20 cellular contexts compared by ENCODE assay signal in the genomic region with DNA sequence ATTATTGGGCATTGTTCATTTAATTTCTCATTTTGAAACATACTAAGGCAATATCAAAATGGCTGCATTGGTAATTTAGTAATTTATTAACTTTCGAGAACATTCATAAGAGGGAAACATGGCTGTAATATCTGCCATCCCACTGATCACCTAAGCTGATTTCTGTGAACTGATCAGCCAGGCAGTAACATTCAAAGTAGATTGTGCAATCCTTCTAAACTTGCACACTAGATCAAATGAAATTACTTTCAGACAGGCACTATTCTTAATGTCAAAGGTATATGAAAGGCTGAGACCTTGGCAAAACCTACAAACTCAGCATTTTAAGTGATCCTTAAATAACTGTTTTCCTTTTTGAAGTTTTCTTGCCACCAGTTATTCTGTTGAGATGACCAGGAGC.
DNase-seq lines count a peak whose midpoint lies in the region; ATAC-seq, FAIRE-seq and TF ChIP-seq lines count a peak whose summit lies in the region.
"Had no signal": no experiment of that assay in that cellular context is flagged by ENCODE, and none has a peak within 500 bp of the region (broad histone marks: within the 10 kb centered on the region; RNA-seq: fewer than 3 reads in every experiment).

No MANE protein-coding gene starts in this region.

- H2AK9ac ChIP-seq in IMR-90 (replicated peaks; ENCODE audit: low read depth, low read length, poor library complexity), result no peak overlapping the region

- no peak for TF ChIP-seq RAD21 in HepG2 (CRISPR knock-in tag; IDR thresholded peaks at IDR 0.05)
- TF ChIP-seq RAD21 in IMR-90 (IDR thresholded peaks at IDR 0.05; ENCODE audit: low read length), result no peak
- no peak for TF ChIP-seq RAD21 in K562 (CRISPR knock-in tag; conservative IDR thresholded peaks at IDR 0.05 in 1 of 2, IDR thresholded peaks at IDR 0.05 in 1 of 2)

- no peaks in the 10 kb centered on the region for H3F3A ChIP-seq in PC-3 (ENCODE audit: low read length, unreplicated experiment)

- H3K9me2 ChIP-seq in PC-3 (replicated peaks; ENCODE audit: low read length), result no peaks in the 10 kb centered on the region

- H4K20me1 ChIP-seq in HepG2 (ENCODE audit: insufficient read depth, low read length) (no peaks in the 10 kb centered on the region), IMR-90 (ENCODE audit: insufficient read depth, low read length) (no peaks in the 10 kb centered on the region), K562 (replicated peaks; ENCODE audit: control insufficient read depth, insufficient read depth, low read length) (no peaks in the 10 kb centered on the region), PC-3 (ENCODE audit: low read length) (no peaks in the 10 kb centered on the region)

- H2BK15ac ChIP-seq in IMR-90 (ENCODE audit: low read depth, low read length), result no peak overlapping the region

- H3K4ac ChIP-seq in IMR-90 (ENCODE audit: low read depth, low read length), result no peak overlapping the region

- H3K4me3 ChIP-seq in HepG2 (replicated peaks in 1 of 3; ENCODE audit: insufficient read depth in 1 of 3, low read depth in 2 of 3, low read length in 3 of 3) (no peak overlapping the region), right lobe of liver (no peak overlapping the region), IMR-90 (ENCODE audit: insufficient read depth, low read depth, low read length) (no peak overlapping the region), K562 (no peak overlapping the region), PC-3 (ENCODE audit: low read length) (no peak overlapping the region)
- H3K4me3 ChIP-seq: GM23338 had no signal

- H3K36me3 ChIP-seq in HepG2 (replicated peaks in 1 of 2; ENCODE audit: control insufficient read depth in 1 of 2, insufficient read depth in 2 of 2, low read length in 2 of 2) (no peaks in the 10 kb centered on the region), right lobe of liver (no peaks in the 10 kb centered on the region), IMR-90 (ENCODE audit: control insufficient read depth, insufficient read depth, low read length) (no peaks in the 10 kb centered on the region), K562 (ENCODE audit: control insufficient read depth, insufficient read depth, low read length) (no peaks in the 10 kb centered on the region), PC-3 (ENCODE audit: low read depth, low read length) (no peaks in the 10 kb centered on the region)
- H3K36me3 ChIP-seq: BE2C had no signal

- no peak overlapping the region for H3K56ac ChIP-seq in IMR-90 (ENCODE audit: extremely low read depth, insufficient read depth, low read length)

- no peak overlapping the region for H3K14ac ChIP-seq in IMR-90 (replicated peaks; ENCODE audit: low read depth, low read length)

- in situ Hi-C loops in HepG2 (cut with HindIII; ENCODE audit: extremely low pct_ligation_motif_present, low pct_unique_long_range_greater_than_20kb), result no loop called here
- in situ Hi-C loops in IMR-90 (cut with MboI; ENCODE audit: low sequenced_read_pairs), result no loop called here
- in situ Hi-C loops in K562 (cut with MboI), result no loop called here

- H4K5ac ChIP-seq in IMR-90 (ENCODE audit: low read depth, low read length), result no peak overlapping the region

- no peak for ATAC-seq in HepG2
- ATAC-seq in right lobe of liver, result no peak
- no peak for ATAC-seq in IMR-90 (ENCODE audit: low read depth)
- ATAC-seq in K562, result no peak
- ATAC-seq in left colon, result no peak
- ATAC-seq in PC-3, result no peak
- ATAC-seq: GM23338, HCT116 had no signal

- H3K27me3 ChIP-seq in HepG2 (ENCODE audit: control insufficient read depth in 1 of 2, insufficient read depth in 2 of 2, low read length in 2 of 2) (no peaks in the 10 kb centered on the region), right lobe of liver (no peaks in the 10 kb centered on the region), IMR-90 (ENCODE audit: control insufficient read depth, insufficient read depth, low read length) (no peaks in the 10 kb centered on the region), K562 (ENCODE audit: control insufficient read depth in 2 of 2, insufficient read depth in 2 of 2, low read length in 2 of 2) (no peaks in the 10 kb centered on the region), PC-3 (ENCODE audit: low read length) (peaks cover 18% of the 10 kb centered on the region)
- H3K27me3 ChIP-seq: BE2C had no signal

- H4K8ac ChIP-seq in IMR-90 (ENCODE audit: low read depth in 2 of 2, low read length in 2 of 2), result no peak overlapping the region

- H2AFZ ChIP-seq in HepG2 (ENCODE audit: low read length) (no peak overlapping the region), IMR-90 (replicated peaks; ENCODE audit: low read length, poor library complexity) (no peak overlapping the region), K562 (ENCODE audit: low read depth, low read length) (no peak overlapping the region), PC-3 (ENCODE audit: low read length) (no peak overlapping the region)
- H2AFZ ChIP-seq: GM23338 had no signal

- TF ChIP-seq CTCF in HepG2 (CRISPR knock-in tag; IDR thresholded peaks at IDR 0.05) (no peak), right lobe of liver (IDR thresholded peaks at IDR 0.05) (no peak), IMR-90 (conservative IDR thresholded peaks at IDR 0.05; ENCODE audit: low read depth, low read length) (no peak), K562 (IDR thresholded peaks at IDR 0.05 in 2 of 3, conservative IDR thresholded peaks at IDR 0.05 in 1 of 3; ENCODE audit: insufficient read depth in 2 of 3, low read depth in 1 of 3, low read length in 3 of 3) (no peak), PC-3 (conservative IDR thresholded peaks at IDR 0.05; ENCODE audit: low read depth, low read length) (no peak)

- no peak overlapping the region for H3K23ac ChIP-seq in IMR-90 (ENCODE audit: low read depth, low read length)

- no peaks in the 10 kb centered on the region for H3K9me3 ChIP-seq in HepG2 (ENCODE audit: low read length)
- H3K9me3 ChIP-seq in right lobe of liver, result no peaks in the 10 kb centered on the region
- H3K9me3 ChIP-seq in IMR-90 (ENCODE audit: control insufficient read depth, insufficient read depth, low read length), result no peaks in the 10 kb centered on the region
- no peaks in the 10 kb centered on the region for H3K9me3 ChIP-seq in K562 (replicated peaks; ENCODE audit: control insufficient read depth, insufficient read depth, low read depth, low read length)
- no peaks in the 10 kb centered on the region for H3K9me3 ChIP-seq in PC-3 (ENCODE audit: low read length)
- H3K9me3 ChIP-seq: BE2C had no signal

- H4K91ac ChIP-seq in IMR-90 (ENCODE audit: insufficient read depth, low read depth, low read length), result no peak overlapping the region

- H2AK5ac ChIP-seq in IMR-90 (ENCODE audit: low read depth, low read length), result no peak overlapping the region

- no peak for DNase-seq in HepG2 (ENCODE audit: low spot score)
- no peak for DNase-seq in right lobe of liver
- no peak for DNase-seq in IMR-90
- DNase-seq in K562 (ENCODE audit: extremely low read depth in 1 of 4, low spot score in 3 of 4), result no peak
- no peak for DNase-seq in NCI-H1436 (lab: John Stamatoyannopoulos, UW)
- DNase-seq in left colon, result no peak
- DNase-seq in PC-3, result no peak
- DNase-seq: ACHN; BE2C; C1 segment of cervical spinal cord; CD4-positive, CD25-positive, alpha-beta regulatory T cell; CD8-positive, alpha-beta memory T cell; COR-L47; DMS79 treated with DMSO at 0.1 percent for 48 hours; GF-D8; H7; HFFc6 had no signal

- no peak overlapping the region for H3K9ac ChIP-seq in HepG2 (ENCODE audit: insufficient read depth, low read depth, low read length)
- no peak overlapping the region for H3K9ac ChIP-seq in IMR-90 (ENCODE audit: low read depth, low read length)
- no peak overlapping the region for H3K9ac ChIP-seq in K562 (ENCODE audit: insufficient read depth in 1 of 2, low read depth in 2 of 2, low read length in 2 of 2)
- no peak overlapping the region for H3K9ac ChIP-seq in PC-3 (ENCODE audit: low read length)

- H3K18ac ChIP-seq in IMR-90 (ENCODE audit: low read depth, low read length), result no peak overlapping the region

- H3K27ac ChIP-seq in HepG2 (ENCODE audit: extremely low read length, insufficient read depth, low read length) (no peak overlapping the region), right lobe of liver (no peak overlapping the region), IMR-90 (ENCODE audit: insufficient read depth, low read length) (no peak overlapping the region), K562 (ENCODE audit: extremely low read depth, low read depth, low read length) (no peak overlapping the region), PC-3 (ENCODE audit: low read length) (no peak overlapping the region)
- H3K27ac ChIP-seq: HL-60 had no signal

- no peaks in the 10 kb centered on the region; a peak in 1 of 4 replicates for H3K79me1 ChIP-seq in IMR-90 (ENCODE audit: low read depth in 1 of 2, low read length in 2 of 2)

- intact Hi-C loops in HepG2 (cut with micrococcal nuclease; ENCODE audit: unreplicated experiment), result no loop called here
- intact Hi-C loops in right lobe of liver (cut with DNase I), result no loop called here
- intact Hi-C loops in IMR-90 (cut with micrococcal nuclease), result no loop called here
- intact Hi-C loops in K562 (cut with micrococcal nuclease), result no loop called here
- intact Hi-C loops in left colon (cut with DNase I, micrococcal nuclease), result no loop called here
- intact Hi-C loops in PC-3 (cut with micrococcal nuclease), result no loop called here

- H2BK5ac ChIP-seq in IMR-90 (ENCODE audit: low read depth, low read length, poor library complexity, severe bottlenecking), result no peak overlapping the region

- H3K79me2 ChIP-seq in HepG2 (ENCODE audit: insufficient read depth, low read length), result no peaks in the 10 kb centered on the region
- no peaks in the 10 kb centered on the region for H3K79me2 ChIP-seq in K562 (ENCODE audit: control insufficient read depth, insufficient read depth, low read length)
- no peaks in the 10 kb centered on the region for H3K79me2 ChIP-seq in PC-3 (ENCODE audit: low read length)

- no peaks in the 10 kb centered on the region for H3K9me1 ChIP-seq in IMR-90 (ENCODE audit: insufficient read depth, low read length)
- H3K9me1 ChIP-seq in K562 (ENCODE audit: control insufficient read depth, insufficient read depth, low read length), result no peaks in the 10 kb centered on the region

- H2BK20ac ChIP-seq in IMR-90 (ENCODE audit: low read depth, low read length), result no peak overlapping the region

- dilution Hi-C loops in IMR-90 (cut with HindIII; ENCODE audit: low sequenced_read_pairs, unreplicated experiment), result no loop called here

- H3K4me1 ChIP-seq in HepG2 (ENCODE audit: insufficient read depth, low read length) (no peaks in the 10 kb centered on the region), right lobe of liver (no peaks in the 10 kb centered on the region), IMR-90 (ENCODE audit: control insufficient read depth, insufficient read depth, low read length) (no peaks in the 10 kb centered on the region; the same call in 1 of the 2 replicates), K562 (replicated peaks in 1 of 2; ENCODE audit: control insufficient read depth in 2 of 2, insufficient read depth in 2 of 2, low read length in 2 of 2) (no peaks in the 10 kb centered on the region), PC-3 (ENCODE audit: insufficient read depth, low read length) (no peaks in the 10 kb centered on the region; the same call in 1 of the 2 replicates)
- H3K4me1 ChIP-seq: BE2C had no signal

- POLR2A ChIA-PET in HepG2 (lab: Yijun Ruan, JAX) (no interaction called here), IMR-90 (lab: Charles Lee; ENCODE audit: unreplicated experiment) (no interaction called here), K562 (lab: Yijun Ruan, JAX) (no interaction called here), PC-3 (lab: Charles Lee; ENCODE audit: unreplicated experiment) (no interaction called here)

- FAIRE-seq in HepG2 (lab: Jason Lieb, UNC) (no peak), K562 (lab: Jason Lieb, UNC) (no peak)

- H3K4me2 ChIP-seq in HepG2 (ENCODE audit: low read depth, low read length) (no peak overlapping the region), IMR-90 (ENCODE audit: low read depth, low read length) (no peak overlapping the region), K562 (ENCODE audit: insufficient read depth, low read length) (no peak overlapping the region), PC-3 (ENCODE audit: low read length) (no peak overlapping the region)
- H3K4me2 ChIP-seq: GM23338 had no signal

- 0% methylated on average over 1 of the region's 1 CpG for WGBS in HepG2 (ENCODE audit: low lambda C conversion rate)
- 67% methylated on average over 1 of the region's 1 CpG for WGBS in right lobe of liver (ENCODE audit: insufficient coverage, low coverage, low lambda C conversion rate, missing lambda C conversion rate)
- no CpG with 5 or more reads among the region's 1 CpG for WGBS in IMR-90 (ENCODE audit: extremely low coverage in 2 of 2, insufficient read length in 1 of 2), 2 experiments
- 0% methylated on average over 1 of the region's 1 CpG for WGBS in K562 (ENCODE audit: insufficient coverage, low coverage, missing lambda C conversion rate)

- no peak for TF ChIP-seq POLR2A in HepG2 (IDR thresholded peaks at IDR 0.05; ENCODE audit: insufficient read depth in 1 of 2, low read depth in 2 of 2, low read length in 2 of 2)
- no peak for TF ChIP-seq POLR2A in right lobe of liver (IDR thresholded peaks at IDR 0.05)
- no peak for TF ChIP-seq POLR2A in IMR-90 (IDR thresholded peaks at IDR 0.05; ENCODE audit: low read depth, low read length)
- no peak for TF ChIP-seq POLR2A in K562 (conservative IDR thresholded peaks at IDR 0.05)

- BruUV-seq in HepG2 (replicated peaks; lab: Mats Ljungman, UMichigan) (no TSS peak), IMR-90 (replicated peaks; lab: Mats Ljungman, UMichigan) (no TSS peak), K562 (replicated peaks; lab: Mats Ljungman, UMichigan) (no TSS peak), PC-3 (replicated peaks; lab: Mats Ljungman, UMichigan) (no TSS peak)

- H2BK120ac ChIP-seq in IMR-90 (ENCODE audit: low read depth, low read length), result no peak overlapping the region

- no peak for TF ChIP-seq EP300 in HepG2 (IDR thresholded peaks at IDR 0.05; ENCODE audit: low read depth in 2 of 2, low read length in 2 of 2)
- TF ChIP-seq EP300 in HepG2 (CRISPR knock-in tag; IDR thresholded peaks at IDR 0.05; ENCODE audit: borderline replicate concordance), result no peak
- no peak for TF ChIP-seq EP300 in K562 (IDR thresholded peaks at IDR 0.05; ENCODE audit: low read length)

- CTCF ChIA-PET in HepG2 (lab: Yijun Ruan, JAX; ENCODE audit: low intra/inter-chr PET ratio, low total read pairs) (no interaction called here), IMR-90 (lab: Yijun Ruan, JAX) (no interaction called here), K562 (lab: Yijun Ruan, JAX; ENCODE audit: low intra/inter-chr PET ratio) (no interaction called here), PC-3 (lab: Charles Lee) (no interaction called here)

Comparison
In these comparisons a context has a peak if more than half of its experiments do, and no peak if none do; other contexts are left out.
1. Of the 241 proteins assayed by ChIP-seq in both HepG2 and K562: peak only in HepG2: MAFK; only in K562: none; in both: CEBPB; in neither: 238; mixed calls (peak in some experiments, not most) for 1.